8 cellular contexts compared by ENCODE assay signal in the genomic region with DNA sequence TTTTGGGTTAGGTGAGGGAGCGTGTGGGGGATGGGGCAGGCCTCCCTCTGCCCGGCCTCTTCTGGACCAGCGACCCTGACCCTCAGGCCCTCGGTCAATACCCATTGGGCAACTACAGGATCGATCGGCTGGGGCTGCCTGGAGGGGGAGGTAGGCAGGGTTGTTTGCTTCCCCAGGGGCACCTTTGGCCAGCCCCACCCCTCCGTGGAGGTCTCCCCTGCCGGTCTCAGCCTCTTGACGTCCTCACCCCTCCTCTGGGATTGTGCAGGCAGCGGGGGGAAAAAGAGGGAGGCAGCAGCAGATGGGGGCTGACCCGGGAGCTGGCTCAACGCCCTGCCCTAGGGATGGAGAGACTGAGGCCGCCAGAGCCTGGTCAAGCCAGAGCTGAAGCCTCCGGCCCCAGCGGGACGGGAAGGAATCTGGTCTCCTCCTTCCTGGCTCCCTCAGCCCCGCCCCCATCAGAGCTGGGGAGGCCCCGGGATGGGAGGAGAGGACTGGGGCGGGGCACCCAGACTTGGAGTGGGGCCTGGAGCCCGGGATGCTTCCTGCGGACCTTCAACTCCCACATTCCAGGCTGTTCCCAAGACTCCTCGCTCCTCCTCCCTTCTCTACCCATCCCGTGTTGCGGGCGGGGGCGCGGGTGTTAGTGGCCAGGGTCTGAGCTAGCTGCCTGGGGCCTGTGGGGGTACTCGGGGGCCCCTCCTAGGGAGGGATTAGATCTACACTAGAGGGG. TPM values are rescaled to one million over a fixed set of nuclear protein-coding genes. Genes with fewer than 3 reads are reported as not detected.
DNase-seq lines count a peak whose midpoint lies in the region; ATAC-seq, FAIRE-seq and TF ChIP-seq lines count a peak whose summit lies in the region.

No MANE protein-coding gene starts in this region.

- no peaks in the 10 kb centered on the region for H3K9me3 ChIP-seq in kidney (ENCODE audit: control insufficient read depth in 1 of 2, low read length in 2 of 2)
- H3K9me3 ChIP-seq in CD4-positive, alpha-beta memory T cell (ENCODE audit: control insufficient read depth in 1 of 2, low read length in 2 of 2): no peaks in the 10 kb centered on the region

- no peak overlapping the region for H3K4me3 Mint-ChIP-seq in stimulated activated naive B cell treated with anti-CD40 and anti-IgM and Interleukin-4, amounts not matched to agents 10 μg/mL and 1 μg/mL and 100 μg/mL, for 72 hours
- H3K4me3 Mint-ChIP-seq in CD4-positive, alpha-beta memory T cell: no peak overlapping the region

- H3K27me3 Mint-ChIP-seq in stimulated activated naive B cell treated with anti-CD40 and anti-IgM and Interleukin-4, amounts not matched to agents 10 μg/mL and 1 μg/mL and 100 μg/mL, for 72 hours: peaks cover 19 to 31% of the 10 kb centered on the region in 2 donors
- peaks cover 5 to 17% of the 10 kb centered on the region in 2 donors for H3K27me3 Mint-ChIP-seq in CD4-positive, alpha-beta memory T cell

- TF ChIP-seq CTCF in bronchial epithelial cell (IDR thresholded peaks at IDR 0.05; ENCODE audit: insufficient read depth, low read length, severe bottlenecking) (no peak), kidney (IDR thresholded peaks at IDR 0.05; ENCODE audit: borderline replicate concordance, extremely low read depth, insufficient read depth) (no peak)

- H3K4me1 ChIP-seq in kidney (ENCODE audit: control insufficient read depth in 1 of 2, insufficient read depth in 1 of 2, low read depth in 1 of 2, low read length in 2 of 2): peaks cover 13 to 29% of the 10 kb centered on the region in 2 donors
- peaks cover 18% of the 10 kb centered on the region for H3K4me1 ChIP-seq in CD4-positive, alpha-beta memory T cell (ENCODE audit: insufficient read depth, low read length)

- peak overlapping the region; percentile 80 for H3K27ac Mint-ChIP-seq in stimulated activated naive B cell treated with anti-CD40 and anti-IgM and Interleukin-4, amounts not matched to agents 10 μg/mL and 1 μg/mL and 100 μg/mL, for 72 hours
- no peak overlapping the region for H3K27ac Mint-ChIP-seq in CD4-positive, alpha-beta memory T cell

- no peak overlapping the region for H3K4me3 ChIP-seq in bronchial epithelial cell (ENCODE audit: low read depth, low read length)
- H3K4me3 ChIP-seq in kidney (ENCODE audit: low read length in 2 of 2): no peak overlapping the region
- no peak overlapping the region for H3K4me3 ChIP-seq in CD4-positive, alpha-beta memory T cell (ENCODE audit: low read length in 2 of 2)

- peak overlapping the region in 1 of 2 donors; percentile 29 for H3K9ac ChIP-seq in kidney (ENCODE audit: low read length in 2 of 2)

- H3K4me1 Mint-ChIP-seq in stimulated activated naive B cell treated with anti-CD40 and anti-IgM and Interleukin-4, amounts not matched to agents 10 μg/mL and 1 μg/mL and 100 μg/mL, for 72 hours: peaks cover 16 to 31% of the 10 kb centered on the region in 2 donors
- H3K4me1 Mint-ChIP-seq in CD4-positive, alpha-beta memory T cell: peaks cover 5 to 21% (median 12%) of the 10 kb centered on the region in 4 donors

- DNase-seq in HK-2 (ENCODE audit: unreplicated experiment) (peak; percentile 86), bronchial epithelial cell (ENCODE audit: low read depth) (peak; percentile 65), kidney (peak; percentile 98), SKM-1 treated with dmso at 0.1 percent for 144 hours (lab: John Stamatoyannopoulos, UW; ENCODE audit: unreplicated experiment) (no peak)
- DNase-seq in stimulated activated naive B cell treated with anti-CD40 and anti-IgM and Interleukin-4, amounts not matched to agents 10 μg/mL and 1 μg/mL and 100 μg/mL, for 72 hours: no peak
- no peak for DNase-seq in CD4-positive, alpha-beta memory T cell

- H3K36me3 ChIP-seq in bronchial epithelial cell (ENCODE audit: control insufficient read depth, insufficient read depth, low read length) (no peaks in the 10 kb centered on the region), kidney (ENCODE audit: control insufficient read depth in 1 of 2, insufficient read depth in 2 of 2, low read length in 2 of 2) (no peaks in the 10 kb centered on the region)
- no peaks in the 10 kb centered on the region for H3K36me3 ChIP-seq in CD4-positive, alpha-beta memory T cell (ENCODE audit: insufficient read depth, low read length)

- no peaks in the 10 kb centered on the region for H3K9me3 Mint-ChIP-seq in stimulated activated naive B cell treated with anti-CD40 and anti-IgM and Interleukin-4, amounts not matched to agents 10 μg/mL and 1 μg/mL and 100 μg/mL, for 72 hours
- H3K9me3 Mint-ChIP-seq in CD4-positive, alpha-beta memory T cell: peaks cover 0 to 2% (median 0%) of the 10 kb centered on the region in 8 donors

- intact Hi-C loops in kidney (cut with DNase I): no loop called here
- intact Hi-C loops in CD4-positive, alpha-beta memory T cell (cut with micrococcal nuclease): no loop called here

- CTCF ChIA-PET in CD4-positive, alpha-beta memory T cell (lab: Charles Lee; ENCODE audit: partially characterized antibody): interaction anchor here (2.3 to 16.8 kb wide), 2 partner anchors 19 to 37 kb away, joined by 5 to 523 read pairs; a partner anchor contains a TSS

- POLR2A ChIA-PET in CD4-positive, alpha-beta memory T cell (lab: Charles Lee; ENCODE audit: partially characterized antibody): no interaction called here

- ATAC-seq in stimulated activated naive B cell treated with anti-CD40 and anti-IgM and Interleukin-4, amounts not matched to agents 10 μg/mL and 1 μg/mL and 100 μg/mL, for 72 hours (replicated peaks): no peak
- ATAC-seq in HG03565 (IDR thresholded peaks at IDR 0.05; ENCODE audit: unreplicated experiment): no peak
- ATAC-seq in HG03442 (IDR thresholded peaks at IDR 0.05; ENCODE audit: unreplicated experiment): no peak

- no peak for FAIRE-seq in bronchial epithelial cell (lab: Jason Lieb, UNC)
- FAIRE-seq in kidney (lab: Jason Lieb, UNC): no peak

- no peaks in the 10 kb centered on the region for H3K27me3 ChIP-seq in bronchial epithelial cell (ENCODE audit: control insufficient read depth, insufficient read depth, low read length)
- H3K27me3 ChIP-seq in CD4-positive, alpha-beta memory T cell (ENCODE audit: insufficient read depth, low read length): no peaks in the 10 kb centered on the region

- H3K36me3 Mint-ChIP-seq in stimulated activated naive B cell treated with anti-CD40 and anti-IgM and Interleukin-4, amounts not matched to agents 10 μg/mL and 1 μg/mL and 100 μg/mL, for 72 hours: no peaks in the 10 kb centered on the region
- no peaks in the 10 kb centered on the region for H3K36me3 Mint-ChIP-seq in CD4-positive, alpha-beta memory T cell

- H3K27ac ChIP-seq in kidney (ENCODE audit: low read depth in 2 of 2, low read length in 2 of 2): peak overlapping the region; percentile 84 to 93
- H3K27ac ChIP-seq in CD4-positive, alpha-beta memory T cell (ENCODE audit: low read depth, low read length): no peak overlapping the region

RNA-seq across cellular contexts. Expression of a gene that starts 14.4 kb away (rescaled TPM):
- total RNA-seq in bronchial epithelial cell: 5.8 and 11.0 TPM in 2 replicates
- 68.5 TPM for total RNA-seq in kidney
- polyA plus RNA-seq in kidney (ENCODE audit: insufficient read depth, low read depth, low replicate concordance): 29.5 TPM
- total RNA-seq in CD4-positive, alpha-beta memory T cell: not detected
- not detected for polyA plus RNA-seq in CD4-positive, alpha-beta memory T cell

RNA-seq across cellular contexts. Expression of a gene that starts 26.7 kb away (rescaled TPM):
- 8.1 and 14.2 TPM in 2 replicates for total RNA-seq in bronchial epithelial cell
- 42.3 TPM for total RNA-seq in kidney
- polyA plus RNA-seq in kidney (ENCODE audit: insufficient read depth, low read depth, low replicate concordance): 32.4 TPM
- under 1 TPM; 0.42 to 0.61 TPM for total RNA-seq in CD4-positive, alpha-beta memory T cell
- not detected for polyA plus RNA-seq in CD4-positive, alpha-beta memory T cell

RNA-seq across cellular contexts. Expression of a gene that starts 34.0 kb away (rescaled TPM):
- total RNA-seq in bronchial epithelial cell: not detected in 2 replicates
- 20.4 TPM for total RNA-seq in kidney
- 372 TPM for polyA plus RNA-seq in kidney (ENCODE audit: insufficient read depth, low read depth, low replicate concordance)
- total RNA-seq in CD4-positive, alpha-beta memory T cell: 1 to 10 TPM in 1 of 2 experiments, not detected in 1; 1.0 TPM
- polyA plus RNA-seq in CD4-positive, alpha-beta memory T cell: not detected

RNA-seq across cellular contexts. Expression of a gene that starts 59.7 kb away (rescaled TPM):
- total RNA-seq in bronchial epithelial cell: 0.26 and 1.3 TPM in 2 replicates
- 31.1 TPM for total RNA-seq in kidney
- 9.1 TPM for polyA plus RNA-seq in kidney (ENCODE audit: insufficient read depth, low read depth, low replicate concordance)
- total RNA-seq in CD4-positive, alpha-beta memory T cell: 100 to 1,000 TPM; 213 to 218 TPM
- polyA plus RNA-seq in CD4-positive, alpha-beta memory T cell: 100 to 1,000 TPM; 339 to 441 TPM

Comparison
In these comparisons a context has a peak if more than half of its experiments do, and no peak if none do; other contexts are left out.
1. DNase-seq: peak in HK-2 (single experiment), bronchial epithelial cell (single experiment) and kidney (single experiment); none in stimulated activated naive B cell treated with anti-CD40 and anti-IgM and Interleukin-4, amounts not matched to agents 10 μg/mL and 1 μg/mL and 100 μg/mL, for 72 hours (single experiment), SKM-1 treated with dmso at 0.1 percent for 144 hours (single experiment) and CD4-positive, alpha-beta memory T cell (0 of 5).
2. RNA of a gene that starts 34.0 kb away (total RNA-seq): 20.4 TPM in kidney (single experiment); 1.0 TPM in CD4-positive, alpha-beta memory T cell and not detected in bronchial epithelial cell; every median in the first group is over 10 times any median in the second.